Comparison of ENCODE assay signal across 33 cellular contexts in genomic region chr6:51675020-51675419, GRCh38.
"Had no signal": no experiment of that assay in that cellular context is flagged by ENCODE, and none has a peak within 500 bp of the region (broad histone marks: within the 10 kb centered on the region; RNA-seq: fewer than 3 reads in every experiment).

No MANE protein-coding gene starts in this region.

- H3K4me3 ChIP-seq: Peyer's patch, SJSA1 had no signal

- H3K4me1 ChIP-seq: Peyer's patch, SJSA1 had no signal

- H3K27ac ChIP-seq: brain microvascular endothelial cell, Peyer's patch, SJSA1, VCaP had no signal

- DNase-seq: activated CD4-positive, alpha-beta T cell treated with anti-CD3 and anti-CD28 coated beads for 1 hour; activated CD4-positive, alpha-beta T cell treated with anti-CD3 and anti-CD28 coated beads, Interleukin-2, amount 10 ng/mL, durations not matched to agents 24 days and 14 days; activated CD4-positive, alpha-beta T cell treated with anti-CD3 and anti-CD28 coated beads, Interleukin-2, amount 50 U/mL, for 4 hours; activated CD4-positive, CD25-positive, alpha-beta regulatory T cell; activated CD8-positive, alpha-beta T cell treated with anti-CD3 and anti-CD28 coated beads for 36 hours; activated effector memory CD4-positive, alpha-beta T cell treated with anti-CD3 and anti-CD28 coated beads, Interleukin-2, amount 50 U/mL, for 16 hours; activated naive CD4-positive, alpha-beta T cell; activated naive CD4-positive, alpha-beta T cell treated with anti-CD3 and anti-CD28 coated beads, Interleukin-2, amount 50 U/mL, for 16 hours; activated naive CD8-positive, alpha-beta T cell treated with anti-CD3 and anti-CD28 coated beads for 36 hours; activated T-cell treated with anti-CD3 and anti-CD28 coated beads, Interleukin-2, amount 50 U/mL, for 1 hour; activated T-cell treated with anti-CD3 and anti-CD28 coated beads, Interleukin-2, amount 50 U/mL, for 72 hours; amniotic stem cell; aorta; brain microvascular endothelial cell; NCI-H1092 treated with DMSO at 0.1 percent for 48 hours; NCI-H146; NCI-H187; NCI-H2029 treated with DMSO at 0.1 percent for 48 hours; NCI-H2107; NCI-H2171; NCI-H510A; NCI-H526; NCI-H774; Peyer's patch; RPMI8226; SHP77 treated with DMSO at 0.1 percent for 48 hours; SW 1271; T-helper 1 cell; T-helper 2 cell; T-helper 9 cell had no signal

- H3K27me3 ChIP-seq: brain microvascular endothelial cell, Peyer's patch, SJSA1 had no signal

- ATAC-seq: activated CD8-positive, alpha-beta T cell treated with anti-CD3 and anti-CD28 coated beads for 36 hours; activated T-cell treated with anti-CD3 and anti-CD28 coated beads, Interleukin-2, amount 50 U/mL, for 72 hours; activated T-helper 17 cell treated with anti-CD3 and anti-CD28 coated beads, Interleukin-2, amount 50 U/mL, for 72 hours had no signal

- H3K36me3 ChIP-seq: brain microvascular endothelial cell, Peyer's patch, SJSA1 had no signal

- H3K9me3 ChIP-seq: Peyer's patch, SJSA1 had no signal
